In the genomic region with DNA sequence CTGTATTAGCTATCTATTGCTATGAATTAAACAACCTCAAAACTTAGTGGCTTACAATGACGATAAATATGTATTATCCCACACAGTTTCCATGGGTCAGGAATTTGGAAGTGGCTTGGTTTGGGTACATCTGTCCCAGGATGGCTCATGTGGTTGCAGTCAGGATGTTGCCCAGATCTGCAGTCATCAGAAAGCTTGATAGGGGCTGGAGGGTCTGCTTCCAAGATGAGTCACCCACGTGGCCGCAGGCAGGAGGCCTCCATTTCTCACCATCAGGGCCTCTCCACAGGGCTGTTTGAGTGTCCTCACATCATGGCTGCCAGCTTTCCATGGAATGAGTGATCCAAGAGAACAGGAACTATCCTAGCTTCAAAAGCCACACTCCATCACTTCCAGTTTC, we compare ENCODE assay signal across 16 cellular contexts. TPM values are rescaled to one million over a fixed set of nuclear protein-coding genes. Genes with fewer than 3 reads are reported as not detected.
"Had no signal": no experiment of that assay in that cellular context is flagged by ENCODE, and none has a peak within 500 bp of the region (broad histone marks: within the 10 kb centered on the region; RNA-seq: fewer than 3 reads in every experiment).

No MANE protein-coding gene starts in this region.

- H3K4me1 ChIP-seq: colonic mucosa had no signal

- H3K36me3 Mint-ChIP-seq: type B pancreatic cell had no signal

- DNase-seq: activated B cell treated with CpG ODN at 0.5 μM for 24 hours; activated CD8-positive, alpha-beta memory T cell treated with anti-CD3 and anti-CD28 coated beads, Interleukin-2, amount 50 U/mL, for 4 hours; colonic mucosa; effector CD4-positive, alpha-beta T cell; foreskin melanocyte; head of caudate nucleus; left colon; nephron progenitor cell; stimulated activated CD4-positive, alpha-beta T cell treated with anti-CD3 and anti-CD28 coated beads, Interleukin-12 subunit alpha, Interleukin-12 subunit beta, amount 100 ng/mL, for 4 hours had no signal

- H3K9me3 ChIP-seq: colonic mucosa had no signal

- H3K27ac ChIP-seq: colonic mucosa, SK-N-MC had no signal

- ATAC-seq: left colon, sciatic nerve had no signal

- H3K4me1 Mint-ChIP-seq: activated B cell treated with CpG ODN at 0.5 μM for 24 hours had no signal

- H3K36me3 ChIP-seq: colonic mucosa had no signal

- H3K27ac Mint-ChIP-seq: activated B cell treated with CpG ODN at 0.5 μM for 24 hours, nephron progenitor cell, type B pancreatic cell had no signal

- H3K27me3 Mint-ChIP-seq: type B pancreatic cell had no signal

- H3K9me3 Mint-ChIP-seq: activated B cell treated with CpG ODN at 0.5 μM for 24 hours; activated T-helper 2 cell treated with anti-CD3 and anti-CD28 coated beads, Interferon-gamma antibody, Interleukin-2, Interleukin-4, amounts not matched to agents 10 μg/mL and 5 μg/mL and 100 μg/mL, durations not matched to agents 14 hours and 24 hours and 36 hours had no signal

- H3K4me3 Mint-ChIP-seq: activated B cell treated with CpG ODN at 0.5 μM for 24 hours, nephron progenitor cell, type B pancreatic cell had no signal

- H3K27me3 ChIP-seq: colonic mucosa had no signal

- H3K4me3 ChIP-seq: colonic mucosa, SK-N-MC had no signal

RNA-seq across cellular contexts. Expression of gene CHRNA1, which starts 46.4 kb away (rescaled TPM):
- total RNA-seq: activated B cell treated with CpG ODN at 0.5 μM for 24 hours; activated T-helper 2 cell treated with anti-CD3 and anti-CD28 coated beads, Interferon-gamma antibody, Interleukin-2, Interleukin-4, amounts not matched to agents 10 μg/mL and 5 μg/mL and 100 μg/mL, durations not matched to agents 14 hours and 24 hours and 36 hours; mammary epithelial cell; osteoblast; T-helper 1 cell treated with Interleukin-12 subunit alpha and Interleukin-12 subunit beta and Interleukin-4 antibody, amounts not matched to agents 30 ng/mL and 1 ng/mL, for 36 hours had no signal
- polyA plus RNA-seq: mammary epithelial cell had no signal
